1 cellular context compared by ENCODE assay signal in the genomic region with DNA sequence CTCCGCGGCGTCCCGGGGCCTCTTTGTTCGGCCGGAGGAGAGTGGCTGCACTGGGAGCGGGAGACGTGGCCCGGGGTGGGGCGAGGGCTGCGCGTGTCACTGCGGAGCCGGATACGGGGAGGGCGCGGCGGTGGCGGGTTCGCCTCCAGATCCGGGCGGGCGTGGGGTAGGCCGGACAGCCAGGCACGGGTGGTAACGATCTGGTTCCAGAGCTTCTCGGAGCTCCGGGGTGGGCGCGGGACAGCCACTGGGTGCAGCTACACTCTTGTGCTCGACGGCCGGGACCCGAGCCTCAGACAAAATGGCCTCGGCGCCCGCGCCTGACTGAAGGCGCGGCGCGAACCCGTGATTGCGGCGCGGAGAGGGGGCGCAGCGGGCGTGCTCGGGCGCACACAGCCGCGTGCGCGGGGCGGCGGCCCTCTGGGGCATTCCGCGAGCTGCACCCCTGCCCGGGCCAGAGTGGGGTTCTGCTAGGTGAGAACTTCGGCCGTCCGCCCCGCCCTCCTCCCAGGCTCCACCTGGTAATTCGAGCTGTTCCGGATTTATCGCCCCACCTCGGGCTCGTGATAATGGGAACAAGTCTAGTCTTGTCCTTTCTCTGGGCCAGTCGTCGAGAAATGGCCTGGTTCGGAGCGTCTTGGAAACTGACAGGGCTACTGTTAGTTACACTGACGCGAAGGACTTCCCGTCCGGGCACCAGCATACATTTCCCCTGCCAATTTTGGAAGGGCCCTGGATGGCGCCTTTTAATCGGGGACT.
TF ChIP-seq lines count a peak whose summit lies in the region.

No MANE protein-coding gene starts in this region.

TF ChIP-seq in K562, 482 proteins besides CTCF, POLR2A, EP300 and RAD21 (continued from another document):
- TF ChIP-seq, protein P1, sequence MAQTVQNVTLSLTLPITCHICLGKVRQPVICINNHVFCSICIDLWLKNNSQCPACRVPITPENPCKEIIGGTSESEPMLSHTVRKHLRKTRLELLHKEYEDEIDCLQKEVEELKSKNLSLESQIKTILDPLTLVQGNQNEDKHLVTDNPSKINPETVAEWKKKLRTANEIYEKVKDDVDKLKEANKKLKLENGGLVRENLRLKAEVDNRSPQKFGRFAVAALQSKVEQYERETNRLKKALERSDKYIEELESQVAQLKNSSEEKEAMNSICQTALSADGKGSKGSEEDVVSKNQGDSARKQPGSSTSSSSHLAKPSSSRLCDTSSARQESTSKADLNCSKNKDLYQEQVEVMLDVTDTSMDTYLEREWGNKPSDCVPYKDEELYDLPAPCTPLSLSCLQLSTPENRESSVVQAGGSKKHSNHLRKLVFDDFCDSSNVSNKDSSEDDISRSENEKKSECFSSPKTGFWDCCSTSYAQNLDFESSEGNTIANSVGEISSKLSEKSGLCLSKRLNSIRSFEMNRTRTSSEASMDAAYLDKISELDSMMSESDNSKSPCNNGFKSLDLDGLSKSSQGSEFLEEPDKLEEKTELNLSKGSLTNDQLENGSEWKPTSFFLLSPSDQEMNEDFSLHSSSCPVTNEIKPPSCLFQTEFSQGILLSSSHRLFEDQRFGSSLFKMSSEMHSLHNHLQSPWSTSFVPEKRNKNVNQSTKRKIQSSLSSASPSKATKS (CRISPR knock-in tag; IDR thresholded peaks at IDR 0.05) = no peak
- no peak for TF ChIP-seq SMC3 (conservative IDR thresholded peaks at IDR 0.05; ENCODE audit: insufficient read depth, low read depth, low read length)
- no peak for TF ChIP-seq FOSL1 (tag; conservative IDR thresholded peaks at IDR 0.05)
- TF ChIP-seq PCBP2 (IDR thresholded peaks at IDR 0.05; ENCODE audit: low read depth, low read length, poor library complexity, severe bottlenecking) = peak; percentile 5
- peak; percentile 14; the same call in 1 of the 2 replicates for TF ChIP-seq RAD51 (IDR thresholded peaks at IDR 0.05; ENCODE audit: borderline replicate concordance, low read depth)
- TF ChIP-seq ZNF124 (CRISPR knock-in tag; IDR thresholded peaks at IDR 0.05) = 0 out of 2 replicates have a peak, but pooled peaks have one; percentile 17
- TF ChIP-seq ZNF79 (CRISPR knock-in tag; IDR thresholded peaks at IDR 0.05; ENCODE audit: low read depth) = no peak
- no peak for TF ChIP-seq BRF1 (IDR thresholded peaks at IDR 0.05; ENCODE audit: borderline replicate concordance, extremely low read depth, insufficient read length)
- peak in 1 of 2 experiments; percentile 74; a peak in 2 of 4 replicates for TF ChIP-seq SIN3A (IDR thresholded peaks at IDR 0.05; ENCODE audit: borderline replicate concordance in 2 of 2, control insufficient read depth in 1 of 2, low read depth in 2 of 2, low read length in 2 of 2)
- no peak for TF ChIP-seq MBD1 (CRISPR knock-in tag; IDR thresholded peaks at IDR 0.05)
TF ChIP-seq in K562: peak in this region for 93.
